ENCODE assay signal across 8 cellular contexts in the genomic region with DNA sequence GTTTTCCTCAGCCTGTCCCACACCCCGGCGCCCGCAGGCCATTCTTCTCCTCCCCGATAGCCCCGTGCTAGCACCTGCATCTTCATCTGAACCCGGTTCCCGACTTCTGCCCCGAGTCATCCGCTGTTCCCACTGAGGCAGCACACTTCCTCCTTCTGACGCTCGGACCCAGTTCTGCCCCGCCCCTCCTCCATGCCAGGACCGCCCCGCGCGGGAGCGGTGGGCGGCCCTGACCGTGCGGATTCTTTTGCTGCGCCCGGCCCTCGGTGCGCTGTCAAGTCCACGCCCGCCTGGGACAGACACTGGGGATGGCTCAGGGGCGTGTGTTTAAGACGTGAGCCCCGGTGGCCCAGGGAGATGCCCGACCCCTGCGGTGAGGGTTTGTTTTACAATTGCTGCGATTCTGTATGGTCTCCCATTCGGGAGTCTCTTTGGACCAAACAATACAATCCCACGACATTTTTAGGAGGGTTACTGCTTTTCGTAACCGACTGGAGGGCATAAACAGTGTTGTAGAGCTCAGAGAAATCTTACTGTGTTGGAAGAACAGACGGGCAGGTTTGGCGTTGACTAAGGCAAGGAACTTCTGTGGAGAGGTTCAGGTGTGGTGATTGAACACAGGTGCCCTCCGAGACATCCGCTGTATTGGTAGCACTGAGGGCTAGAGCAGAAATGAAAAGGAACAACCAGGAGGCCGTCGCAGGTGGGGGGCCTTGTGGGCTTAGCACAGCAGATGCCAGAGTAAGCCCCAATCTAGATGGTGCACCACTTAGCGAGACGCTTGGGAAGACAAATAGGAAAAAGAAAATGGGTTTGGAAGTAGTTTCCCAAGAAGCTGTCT. TPM values are rescaled to one million over a fixed set of nuclear protein-coding genes. Genes with fewer than 3 reads are reported as not detected.
A peak's percentile ranks its signal among the peaks of the same experiment; 100 is the strongest.
DNase-seq lines count a peak whose midpoint lies in the region; ATAC-seq, FAIRE-seq and TF ChIP-seq lines count a peak whose summit lies in the region.

No MANE protein-coding gene starts in this region.

- TF ChIP-seq POLR2A in GM12892 (IDR thresholded peaks at IDR 0.05; ENCODE audit: low read depth, low read length), result peak; percentile 47; the same call in 1 of the 2 replicates

- in situ Hi-C loops in astrocyte of the cerebellum (cut with HindIII; ENCODE audit: low sequenced_read_pairs), result no loop called here

- peak overlapping the region; percentile 70 for H3K4me3 ChIP-seq in astrocyte of the cerebellum (ENCODE audit: low read depth, low read length)

- ATAC-seq in HG02610 (IDR thresholded peaks at IDR 0.05; ENCODE audit: unreplicated experiment) (peak; percentile 58), sciatic nerve (peak; percentile 89)

- DNase-seq in GM12892 (ENCODE audit: insufficient read length) (peak; percentile 85), NCI-H1048 (lab: John Stamatoyannopoulos, UW) (peak; percentile 73), T-helper 9 cell (peak; percentile 50), astrocyte of the cerebellum (ENCODE audit: low read depth) (peak; percentile 66), hypothalamus (lab: John Stamatoyannopoulos, UW) (peak in 48 of 51 donors; percentile 28 to 88 (median 68)), sciatic nerve (ENCODE audit: low spot score) (peak; percentile 91), OCI-M2 (lab: John Stamatoyannopoulos, UW; ENCODE audit: unreplicated experiment) (no peak)

- peak; percentile 88 for FAIRE-seq in GM12892 (lab: Jason Lieb, UNC)

- intact Hi-C loops in sciatic nerve (cut with DNase I), result no loop called here

- TF ChIP-seq CTCF in astrocyte of the cerebellum (IDR thresholded peaks at IDR 0.05; ENCODE audit: low read depth, low read length, missing control alignments), result no peak

RNA-seq across cellular contexts. Expression of a gene that starts 0.7 kb away (rescaled TPM):
- polyA plus RNA-seq in GM12892 (2012; ENCODE audit: missing spikeins), result 6.1 TPM
- 53.7 TPM for total RNA-seq in sciatic nerve
